Comparison of ENCODE assay signal across 24 cellular contexts in genomic region chr6:161138545-161139303, GRCh38.
DNase-seq lines count a peak whose midpoint lies in the region; ATAC-seq, FAIRE-seq and TF ChIP-seq lines count a peak whose summit lies in the region.
"Had no signal": no experiment of that assay in that cellular context is flagged by ENCODE, and none has a peak within 500 bp of the region (broad histone marks: within the 10 kb centered on the region; RNA-seq: fewer than 3 reads in every experiment).

No MANE protein-coding gene starts in this region.

- H3K9me3 ChIP-seq in HepG2 (ENCODE audit: low read length), result no peaks in the 10 kb centered on the region
- no peaks in the 10 kb centered on the region for H3K9me3 ChIP-seq in right lobe of liver
- H3K9me3 ChIP-seq in mesenchymal stem cell (ENCODE audit: control insufficient read depth, low read length), result no peaks in the 10 kb centered on the region
- H3K9me3 ChIP-seq: breast epithelium, left ventricle myocardium inferior, neutrophil, tibial artery had no signal

- no peak overlapping the region for H3K4me3 ChIP-seq in HepG2 (replicated peaks in 1 of 3; ENCODE audit: insufficient read depth in 1 of 3, low read depth in 2 of 3, low read length in 3 of 3)
- H3K4me3 ChIP-seq in right lobe of liver, result no peak overlapping the region
- H3K4me3 ChIP-seq in mesenchymal stem cell (ENCODE audit: insufficient read depth in 1 of 2, low read depth in 1 of 2, low read length in 2 of 2), result no peak overlapping the region
- H3K4me3 ChIP-seq: breast epithelium, left ventricle myocardium inferior, smooth muscle cell, tibial artery had no signal

- FAIRE-seq in HepG2 (lab: Jason Lieb, UNC), result no peak

- no peak overlapping the region for H4K8ac ChIP-seq in mesenchymal stem cell (ENCODE audit: low read length)

- no peaks in the 10 kb centered on the region for H3K36me3 ChIP-seq in HepG2 (replicated peaks in 1 of 2; ENCODE audit: control insufficient read depth in 1 of 2, insufficient read depth in 2 of 2, low read length in 2 of 2)
- H3K36me3 ChIP-seq in right lobe of liver, result no peaks in the 10 kb centered on the region
- H3K36me3 ChIP-seq in mesenchymal stem cell (ENCODE audit: control insufficient read depth in 1 of 2, insufficient read depth in 2 of 2, low read depth in 1 of 2, low read length in 2 of 2), result peaks cover 67 to 70% of the 10 kb centered on the region in 2 experiments
- H3K36me3 ChIP-seq: breast epithelium, neutrophil had no signal

- POLR2A ChIA-PET in HepG2 (lab: Yijun Ruan, JAX), result no interaction called here

- intact Hi-C loops in HepG2 (cut with micrococcal nuclease; ENCODE audit: unreplicated experiment), result no loop called here
- intact Hi-C loops in right lobe of liver (cut with DNase I), result no loop called here

- H2BK12ac ChIP-seq in mesenchymal stem cell (ENCODE audit: low read length in 2 of 2), result no peak overlapping the region

- H3K14ac ChIP-seq in mesenchymal stem cell (ENCODE audit: low read length in 2 of 2), result no peak overlapping the region

- H2BK15ac ChIP-seq in mesenchymal stem cell (ENCODE audit: low read depth, poor library complexity, severe bottlenecking), result no peak overlapping the region

- no peak overlapping the region for H3K18ac ChIP-seq in mesenchymal stem cell (ENCODE audit: low read depth in 1 of 2, low read length in 2 of 2)

- no peaks in the 10 kb centered on the region for H4K20me1 ChIP-seq in HepG2 (ENCODE audit: insufficient read depth, low read length)

- H3K79me2 ChIP-seq in HepG2 (ENCODE audit: insufficient read depth, low read length), result no peaks in the 10 kb centered on the region

- ATAC-seq in HepG2 (peak; percentile 10), right lobe of liver (no peak)
- ATAC-seq: stimulated activated naive B cell treated with anti-CD40 and anti-IgM and Interleukin-4, amounts not matched to agents 10 μg/mL and 1 μg/mL and 100 μg/mL, for 72 hours had no signal

- in situ Hi-C loops in HepG2 (cut with HindIII; ENCODE audit: extremely low pct_ligation_motif_present, low pct_unique_long_range_greater_than_20kb), result no loop called here

- CTCF ChIA-PET in HepG2 (lab: Yijun Ruan, JAX; ENCODE audit: low intra/inter-chr PET ratio, low total read pairs), result no interaction called here

- H2BK5ac ChIP-seq in mesenchymal stem cell (ENCODE audit: low read depth, low read length, poor library complexity, severe bottlenecking), result no peak overlapping the region

- BruUV-seq in HepG2 (replicated peaks; lab: Mats Ljungman, UMichigan), result no TSS peak

- H3K27me3 ChIP-seq in HepG2 (ENCODE audit: control insufficient read depth in 1 of 2, insufficient read depth in 2 of 2, low read length in 2 of 2) (no peaks in the 10 kb centered on the region), right lobe of liver (no peaks in the 10 kb centered on the region), layer of hippocampus (ENCODE audit: control insufficient read depth, insufficient read depth, low read length) (no peaks in the 10 kb centered on the region), mesenchymal stem cell (ENCODE audit: control insufficient read depth in 1 of 2, insufficient read depth in 1 of 2, low read length in 2 of 2) (no peaks in the 10 kb centered on the region)
- H3K27me3 ChIP-seq: breast epithelium, neutrophil, tibial artery had no signal

- no peak overlapping the region for H3K27ac ChIP-seq in HepG2 (ENCODE audit: extremely low read length, insufficient read depth, low read length)
- no peak overlapping the region for H3K27ac ChIP-seq in right lobe of liver
- peak overlapping the region; percentile 73 for H3K27ac ChIP-seq in caudate nucleus (ENCODE audit: low read depth, low read length)
- peak overlapping the region; percentile 67 for H3K27ac ChIP-seq in layer of hippocampus (ENCODE audit: low read depth, low read length)
- peak overlapping the region; percentile 79 for H3K27ac ChIP-seq in temporal lobe (ENCODE audit: low read depth, low read length)
- no peak overlapping the region for H3K27ac ChIP-seq in mesenchymal stem cell (ENCODE audit: low read length, poor library complexity, severe bottlenecking)
- H3K27ac ChIP-seq: KMS-11, left ventricle myocardium inferior, neutrophil, tibial artery had no signal

- H3K4me2 ChIP-seq in HepG2 (ENCODE audit: low read depth, low read length) (no peak overlapping the region), mesenchymal stem cell (ENCODE audit: low read length, poor library complexity, severe bottlenecking) (no peak overlapping the region)
- H3K4me2 ChIP-seq: KMS-11, smooth muscle cell had no signal

- H3K79me1 ChIP-seq in mesenchymal stem cell (replicated peaks; ENCODE audit: low read length, poor library complexity, severe bottlenecking), result peaks cover 3% of the 10 kb centered on the region

- H4K91ac ChIP-seq in mesenchymal stem cell (ENCODE audit: low read length), result no peak overlapping the region

- TF ChIP-seq CTCF in HepG2 (CRISPR knock-in tag; IDR thresholded peaks at IDR 0.05) (no peak), right lobe of liver (IDR thresholded peaks at IDR 0.05) (no peak)

- TF ChIP-seq EP300 in HepG2 (IDR thresholded peaks at IDR 0.05; ENCODE audit: low read depth in 2 of 2, low read length in 2 of 2) (no peak), HepG2 (CRISPR knock-in tag; IDR thresholded peaks at IDR 0.05; ENCODE audit: borderline replicate concordance) (no peak)

- no peak overlapping the region for H2BK120ac ChIP-seq in mesenchymal stem cell (ENCODE audit: low read depth, low read length)

- H3K23ac ChIP-seq in mesenchymal stem cell (ENCODE audit: low read length in 2 of 2), result no peak overlapping the region

- WGBS in HepG2 (ENCODE audit: low lambda C conversion rate), result 85% methylated on average over 6 of the region's 23 CpGs
- WGBS in right lobe of liver (ENCODE audit: insufficient coverage, low coverage, low lambda C conversion rate, missing lambda C conversion rate), result 91% methylated on average over 7 of the region's 23 CpGs
- WGBS in mesenchymal stem cell, result 96% methylated on average over 23 of the region's 23 CpGs

- H2AK5ac ChIP-seq in mesenchymal stem cell (ENCODE audit: low read length, severe bottlenecking), result no peak overlapping the region

- H3K4me1 ChIP-seq in HepG2 (ENCODE audit: insufficient read depth, low read length), result peaks cover 43% of the 10 kb centered on the region
- H3K4me1 ChIP-seq in right lobe of liver, result no peaks in the 10 kb centered on the region
- H3K4me1 ChIP-seq in mesenchymal stem cell (ENCODE audit: control insufficient read depth, insufficient read depth, low read depth, low read length), result peaks cover 9% of the 10 kb centered on the region
- H3K4me1 ChIP-seq: breast epithelium, tibial artery had no signal

- DNase-seq in HepG2 (ENCODE audit: low spot score), result no peak
- DNase-seq in right lobe of liver, result no peak
- peak in 16 of 61 donors; percentile 8 to 65 (median 32) for DNase-seq in caudate nucleus (lab: John Stamatoyannopoulos, UW)
- no peak for DNase-seq in mesenchymal stem cell
- DNase-seq in NCI-H524 treated with DMSO at 0.1 percent for 48 hours (lab: John Stamatoyannopoulos, UW), result no peak
- DNase-seq in activated naive CD4-positive, alpha-beta T cell treated with anti-CD3 and anti-CD28 coated beads, Interleukin-2, amount 50 U/mL, for 16 hours, result no peak
- DNase-seq: activated B cell treated with CpG ODN at 0.5 μM for 24 hours; activated CD4-positive, alpha-beta T cell treated with anti-CD3 and anti-CD28 coated beads, Interleukin-2, amount 50 U/mL, for 48 hours; activated gamma-delta T cell treated with Interleukin-2 at 50 U/mL for 16 hours; CD4-positive, alpha-beta T cell; DMS153; GDM1; left ventricle myocardium inferior; NCI-H1694; NCI-H226; stimulated activated naive B cell treated with anti-CD40 and anti-IgM and Interleukin-4, amounts not matched to agents 10 μg/mL and 1 μg/mL and 100 μg/mL, for 72 hours; T-helper 9 cell; tibial artery had no signal

- H3K4ac ChIP-seq in mesenchymal stem cell (ENCODE audit: low read depth in 1 of 2, low read length in 2 of 2), result no peak overlapping the region

- TF ChIP-seq RAD21 in HepG2 (CRISPR knock-in tag; IDR thresholded peaks at IDR 0.05), result no peak

- no peak overlapping the region for H3K9ac ChIP-seq in HepG2 (ENCODE audit: insufficient read depth, low read depth, low read length)
- no peak overlapping the region for H3K9ac ChIP-seq in mesenchymal stem cell (ENCODE audit: low read length)
- H3K9ac ChIP-seq: KMS-11 had no signal

- TF ChIP-seq POLR2A in HepG2 (IDR thresholded peaks at IDR 0.05; ENCODE audit: insufficient read depth in 1 of 2, low read depth in 2 of 2, low read length in 2 of 2), result no peak
- no peak for TF ChIP-seq POLR2A in right lobe of liver (IDR thresholded peaks at IDR 0.05)

- H2AFZ ChIP-seq in HepG2 (ENCODE audit: low read length) (no peak overlapping the region), mesenchymal stem cell (ENCODE audit: low read depth, low read length) (no peak overlapping the region)

TF ChIP-seq in HepG2, 621 proteins besides CTCF, POLR2A, EP300 and RAD21 (continues in another document):
- TF ChIP-seq ZNF274 (CRISPR knock-in tag; IDR thresholded peaks at IDR 0.05) (no peak), PHF8 (CRISPR knock-in tag; IDR thresholded peaks at IDR 0.05) (no peak)

Comparison
In these comparisons a context has a peak if more than half of its experiments do, and no peak if none do; other contexts are left out.
1. H3K27ac ChIP-seq: peak in caudate nucleus (single experiment), layer of hippocampus (single experiment) and temporal lobe (single experiment); none in HepG2 (single experiment), right lobe of liver (0 of 3) and mesenchymal stem cell (single experiment).